In the genomic region with DNA sequence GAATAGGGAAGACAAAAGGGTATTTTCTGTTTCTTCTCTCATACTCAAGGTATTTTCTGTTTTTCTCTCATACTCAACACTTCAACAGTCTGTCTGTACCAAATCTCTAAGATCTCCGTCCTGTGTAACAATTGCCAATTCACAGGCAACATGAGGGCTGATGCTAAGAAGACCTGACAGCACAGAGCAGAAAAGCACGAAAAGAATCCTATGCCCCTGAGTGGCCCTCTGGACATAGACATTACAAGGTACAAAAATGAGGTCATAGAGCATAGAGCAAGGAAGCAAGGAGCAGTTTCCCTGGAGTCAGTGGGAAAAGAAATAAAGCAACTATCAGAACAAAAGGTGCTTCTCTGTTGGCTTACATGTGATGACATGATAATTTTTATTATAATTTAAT, we compare ENCODE assay signal across 31 cellular contexts.
"Had no signal": no experiment of that assay in that cellular context is flagged by ENCODE, and none has a peak within 500 bp of the region (broad histone marks: within the 10 kb centered on the region; RNA-seq: fewer than 3 reads in every experiment).

No MANE protein-coding gene starts in this region.

- H3K36me3 Mint-ChIP-seq: activated CD4-positive, alpha-beta memory T cell treated with anti-CD3 and anti-CD28 coated beads for 36 hours; activated CD8-positive, alpha-beta memory T cell treated with anti-CD3 and anti-CD28 coated beads, Interleukin-2, amount 10 ng/mL, durations not matched to agents 7 days and 5 days; activated naive CD4-positive, alpha-beta T cell treated with anti-CD3 and anti-CD28 coated beads, Interleukin-2, amount 50 U/mL, for 24 hours; activated naive CD8-positive, alpha-beta T cell treated with anti-CD3 and anti-CD28 coated beads for 36 hours; brain had no signal

- H3K4me3 Mint-ChIP-seq: activated CD4-positive, alpha-beta memory T cell treated with anti-CD3 and anti-CD28 coated beads for 36 hours; activated CD4-positive, alpha-beta T cell treated with anti-CD3 and anti-CD28 coated beads for 36 hours; activated CD4-positive, alpha-beta T cell treated with anti-CD3 and anti-CD28 coated beads, Interleukin-2, amount 10 ng/mL, durations not matched to agents 24 days and 14 days; activated CD8-positive, alpha-beta memory T cell treated with anti-CD3 and anti-CD28 coated beads, Interleukin-2, amount 10 ng/mL, durations not matched to agents 7 days and 5 days; activated CD8-positive, alpha-beta T cell treated with anti-CD3 and anti-CD28 coated beads, Interleukin-2, amount 10 ng/mL, durations not matched to agents 7 days and 5 days; activated naive CD4-positive, alpha-beta T cell treated with anti-CD3 and anti-CD28 coated beads for 36 hours; activated naive CD4-positive, alpha-beta T cell treated with anti-CD3 and anti-CD28 coated beads, Interleukin-2, amount 50 U/mL, for 24 hours; activated naive CD8-positive, alpha-beta T cell treated with anti-CD3 and anti-CD28 coated beads for 36 hours; activated naive CD8-positive, alpha-beta T cell treated with anti-CD3 and anti-CD28 coated beads, Interleukin-2, amount 50 U/mL, for 24 hours; activated T-helper 1 cell treated with anti-CD3 and anti-CD28 coated beads, Interleukin-12 subunit alpha, Interleukin-12 subunit beta, Interleukin-2, Interleukin-4 antibody, amounts not matched to agents 30 ng/mL and 10 ng/mL and 1 ng/mL, durations not matched to agents 14 hours and 24 hours and 36 hours; brain had no signal

- H3K9me3 ChIP-seq: ascending aorta, breast epithelium, esophagus squamous epithelium, gastroesophageal sphincter had no signal

- H3K4me1 Mint-ChIP-seq: activated CD4-positive, alpha-beta T cell treated with anti-CD3 and anti-CD28 coated beads for 36 hours; activated CD4-positive, alpha-beta T cell treated with anti-CD3 and anti-CD28 coated beads, Interleukin-2, amount 10 ng/mL, durations not matched to agents 24 days and 14 days; activated CD8-positive, alpha-beta memory T cell treated with anti-CD3 and anti-CD28 coated beads, Interleukin-2, amount 10 ng/mL, durations not matched to agents 7 days and 5 days; activated naive CD4-positive, alpha-beta T cell treated with anti-CD3 and anti-CD28 coated beads, Interleukin-2, amount 50 U/mL, for 24 hours; activated naive CD8-positive, alpha-beta T cell treated with anti-CD3 and anti-CD28 coated beads for 36 hours; activated naive CD8-positive, alpha-beta T cell treated with anti-CD3 and anti-CD28 coated beads, Interleukin-2, amount 50 U/mL, for 24 hours had no signal

- ATAC-seq: activated CD4-positive, alpha-beta T cell treated with anti-CD3 and anti-CD28 coated beads for 36 hours; activated CD8-positive, alpha-beta memory T cell treated with anti-CD3 and anti-CD28 coated beads, Interleukin-2, amount 10 ng/mL, durations not matched to agents 7 days and 5 days; activated CD8-positive, alpha-beta T cell treated with anti-CD3 and anti-CD28 coated beads, Interleukin-2, amount 10 ng/mL, durations not matched to agents 7 days and 5 days; activated naive CD8-positive, alpha-beta T cell treated with anti-CD3 and anti-CD28 coated beads, Interleukin-2, amount 50 U/mL, for 24 hours; gastroesophageal sphincter; heart right ventricle had no signal

- H3K27ac Mint-ChIP-seq: activated CD4-positive, alpha-beta memory T cell treated with anti-CD3 and anti-CD28 coated beads for 36 hours; activated CD4-positive, alpha-beta T cell treated with anti-CD3 and anti-CD28 coated beads for 36 hours; activated CD4-positive, alpha-beta T cell treated with anti-CD3 and anti-CD28 coated beads, Interleukin-2, amount 10 ng/mL, durations not matched to agents 24 days and 14 days; activated CD8-positive, alpha-beta memory T cell treated with anti-CD3 and anti-CD28 coated beads, Interleukin-2, amount 10 ng/mL, durations not matched to agents 7 days and 5 days; activated CD8-positive, alpha-beta T cell treated with anti-CD3 and anti-CD28 coated beads, Interleukin-2, amount 10 ng/mL, durations not matched to agents 7 days and 5 days; activated naive CD4-positive, alpha-beta T cell treated with anti-CD3 and anti-CD28 coated beads for 36 hours; activated naive CD4-positive, alpha-beta T cell treated with anti-CD3 and anti-CD28 coated beads, Interleukin-2, amount 50 U/mL, for 24 hours; activated naive CD8-positive, alpha-beta T cell treated with anti-CD3 and anti-CD28 coated beads for 36 hours; activated naive CD8-positive, alpha-beta T cell treated with anti-CD3 and anti-CD28 coated beads, Interleukin-2, amount 50 U/mL, for 24 hours; activated T-helper 1 cell treated with anti-CD3 and anti-CD28 coated beads, Interleukin-12 subunit alpha, Interleukin-12 subunit beta, Interleukin-2, Interleukin-4 antibody, amounts not matched to agents 30 ng/mL and 10 ng/mL and 1 ng/mL, durations not matched to agents 14 hours and 24 hours and 36 hours; activated T-helper 2 cell treated with anti-CD3 and anti-CD28 coated beads, Interferon-gamma antibody, Interleukin-2, Interleukin-4, amounts not matched to agents 10 μg/mL and 5 μg/mL and 100 μg/mL, durations not matched to agents 14 hours and 24 hours and 36 hours; brain had no signal

- H3K36me3 ChIP-seq: ascending aorta, breast epithelium, cardiac muscle cell, esophagus squamous epithelium, gastroesophageal sphincter, heart right ventricle had no signal

- H3K4me1 ChIP-seq: ascending aorta, breast epithelium, esophagus squamous epithelium, gastroesophageal sphincter, heart right ventricle had no signal

- H3K9me3 Mint-ChIP-seq: activated CD4-positive, alpha-beta memory T cell treated with anti-CD3 and anti-CD28 coated beads for 36 hours; activated CD4-positive, alpha-beta T cell treated with anti-CD3 and anti-CD28 coated beads, Interleukin-2, amount 10 ng/mL, durations not matched to agents 24 days and 14 days; activated naive CD8-positive, alpha-beta T cell treated with anti-CD3 and anti-CD28 coated beads for 36 hours; activated T-helper 1 cell treated with anti-CD3 and anti-CD28 coated beads, Interleukin-12 subunit alpha, Interleukin-12 subunit beta, Interleukin-2, Interleukin-4 antibody, amounts not matched to agents 30 ng/mL and 10 ng/mL and 1 ng/mL, durations not matched to agents 14 hours and 24 hours and 36 hours; brain had no signal

- H3K27me3 ChIP-seq: ascending aorta, breast epithelium, cardiac muscle cell, esophagus squamous epithelium, gastroesophageal sphincter, heart right ventricle had no signal

- H3K4me3 ChIP-seq: ascending aorta, breast epithelium, cardiac muscle cell, coronary artery, esophagus squamous epithelium, gastroesophageal sphincter, heart right ventricle had no signal

- H3K27ac ChIP-seq: ascending aorta, breast epithelium, cardiac muscle cell, coronary artery, epithelial cell of prostate, esophagus squamous epithelium, gastroesophageal sphincter, heart right ventricle had no signal

- H3K27me3 Mint-ChIP-seq: activated CD4-positive, alpha-beta memory T cell treated with anti-CD3 and anti-CD28 coated beads for 36 hours; activated CD4-positive, alpha-beta T cell treated with anti-CD3 and anti-CD28 coated beads for 36 hours; activated CD4-positive, alpha-beta T cell treated with anti-CD3 and anti-CD28 coated beads, Interleukin-2, amount 10 ng/mL, durations not matched to agents 24 days and 14 days; activated CD8-positive, alpha-beta memory T cell treated with anti-CD3 and anti-CD28 coated beads, Interleukin-2, amount 10 ng/mL, durations not matched to agents 7 days and 5 days; activated naive CD4-positive, alpha-beta T cell treated with anti-CD3 and anti-CD28 coated beads, Interleukin-2, amount 50 U/mL, for 24 hours; activated naive CD8-positive, alpha-beta T cell treated with anti-CD3 and anti-CD28 coated beads for 36 hours; activated naive CD8-positive, alpha-beta T cell treated with anti-CD3 and anti-CD28 coated beads, Interleukin-2, amount 50 U/mL, for 24 hours; brain had no signal

- DNase-seq: activated CD4-positive, alpha-beta memory T cell treated with anti-CD3 and anti-CD28 coated beads for 36 hours; activated CD4-positive, alpha-beta T cell treated with anti-CD3 and anti-CD28 coated beads for 36 hours; activated CD4-positive, alpha-beta T cell treated with anti-CD3 and anti-CD28 coated beads, Interleukin-2, amount 10 ng/mL, durations not matched to agents 24 days and 14 days; activated CD4-positive, CD25-positive, alpha-beta regulatory T cell; activated CD4-positive, CD25-positive, alpha-beta regulatory T cell treated with anti-CD3 and anti-CD28 coated beads, Interleukin-2, amount 50 U/mL, for 72 hours; activated CD8-positive, alpha-beta memory T cell treated with anti-CD3 and anti-CD28 coated beads, Interleukin-2, amount 10 ng/mL, durations not matched to agents 7 days and 5 days; activated CD8-positive, alpha-beta memory T cell treated with anti-CD3 and anti-CD28 coated beads, Interleukin-2, amount 50 U/mL, for 4 hours; activated CD8-positive, alpha-beta T cell treated with anti-CD3 and anti-CD28 coated beads, Interleukin-2, amount 10 ng/mL, durations not matched to agents 7 days and 5 days; activated effector memory CD4-positive, alpha-beta T cell treated with anti-CD3 and anti-CD28 coated beads, Interleukin-2, amount 50 U/mL, for 16 hours; activated naive CD4-positive, alpha-beta T cell treated with anti-CD3 and anti-CD28 coated beads for 36 hours; activated naive CD8-positive, alpha-beta T cell treated with anti-CD3 and anti-CD28 coated beads for 36 hours; activated naive CD8-positive, alpha-beta T cell treated with anti-CD3 and anti-CD28 coated beads, Interleukin-2, amount 50 U/mL, for 24 hours; activated T-cell treated with anti-CD3 and anti-CD28 coated beads, Interleukin-2, amount 50 U/mL, for 1 hour; activated T-cell treated with anti-CD3 and anti-CD28 coated beads, Interleukin-2, amount 50 U/mL, for 48 hours; central memory CD4-positive, alpha-beta T cell; dermis blood vessel endothelial cell; effector CD4-positive, alpha-beta T cell; esophagus squamous epithelium; foreskin melanocyte; heart right ventricle; T-helper 2 cell had no signal
